26 cellular contexts compared by ENCODE assay signal in the genomic region with DNA sequence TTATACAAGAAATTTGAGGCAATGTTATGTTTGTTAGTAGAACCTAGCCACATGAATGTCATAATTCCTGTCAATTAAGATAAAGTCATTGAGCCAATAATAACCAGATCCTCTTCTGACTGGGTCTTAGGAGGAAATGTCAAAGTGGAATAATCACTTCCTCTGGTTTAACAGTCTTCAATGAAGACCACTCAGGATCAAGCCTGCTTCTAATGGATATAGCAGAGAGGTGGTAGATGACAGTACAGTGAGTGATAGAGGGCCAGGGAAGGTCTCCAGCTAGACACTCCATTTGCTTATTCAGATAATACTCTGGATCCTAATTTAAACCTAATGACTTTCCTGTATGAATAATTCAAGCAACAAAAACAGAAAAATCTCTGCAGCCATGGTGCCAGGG.
DNase-seq lines count a peak whose midpoint lies in the region; ATAC-seq, FAIRE-seq and TF ChIP-seq lines count a peak whose summit lies in the region.
"Had no signal": no experiment of that assay in that cellular context is flagged by ENCODE, and none has a peak within 500 bp of the region (broad histone marks: within the 10 kb centered on the region; RNA-seq: fewer than 3 reads in every experiment).

No MANE protein-coding gene starts in this region.

- H4K20me1 ChIP-seq in BLaER1 = no peaks in the 10 kb centered on the region
- no peaks in the 10 kb centered on the region for H4K20me1 ChIP-seq in BLaER1 treated with 17β-estradiol and CSF1 and Interleukin-3, amounts not matched to agents 10 nM and 100 nM
- no peaks in the 10 kb centered on the region for H4K20me1 ChIP-seq in endothelial cell of umbilical vein (replicated peaks; ENCODE audit: control insufficient read depth, extremely low read depth, insufficient read depth, low read length)

- no peak overlapping the region for H3K27ac ChIP-seq in BLaER1
- no peak overlapping the region for H3K27ac ChIP-seq in BLaER1 treated with 17β-estradiol and CSF1 and Interleukin-3, amounts not matched to agents 10 nM and 100 nM
- H3K27ac ChIP-seq in endothelial cell of umbilical vein (ENCODE audit: insufficient read depth, low read depth, low read length) = no peak overlapping the region

- no peak overlapping the region for H3K9ac ChIP-seq in BLaER1
- no peak overlapping the region for H3K9ac ChIP-seq in BLaER1 treated with 17β-estradiol and CSF1 and Interleukin-3, amounts not matched to agents 10 nM and 100 nM
- H3K9ac ChIP-seq in endothelial cell of umbilical vein (replicated peaks; ENCODE audit: extremely low read depth, insufficient read depth, low read length) = no peak overlapping the region

- H3K9me1 ChIP-seq in endothelial cell of umbilical vein (replicated peaks; ENCODE audit: control insufficient read depth, extremely low read depth, insufficient read depth, low read length) = no peaks in the 10 kb centered on the region

- peak; percentile 48 for FAIRE-seq in endothelial cell of umbilical vein (lab: Jason Lieb, UNC)
- FAIRE-seq: A204.1, G401.6, GM12891, GM19239 had no signal

- intact Hi-C loops in endothelial cell of umbilical vein (cut with micrococcal nuclease) = loop anchor here (10.0 kb wide), 1 partner anchor 555 kb away; no protein-coding TSS in a partner anchor

- H3K4me1 ChIP-seq in BLaER1 (peaks cover 12% of the 10 kb centered on the region), endothelial cell of umbilical vein (ENCODE audit: control insufficient read depth, extremely low read depth, insufficient read depth, low read length) (no peaks in the 10 kb centered on the region)
- peaks cover 0 to 10% (median 5%) of the 10 kb centered on the region in 10 experiments; a peak in 8 of 20 replicates for H3K4me1 ChIP-seq in BLaER1 treated with 17β-estradiol and CSF1 and Interleukin-3, amounts not matched to agents 10 nM and 100 nM
- H3K4me1 ChIP-seq: BE2C had no signal

- H3K4me2 ChIP-seq in BLaER1 (0 out of 2 replicates have a peak overlapping the region, but pooled peaks have one; percentile 15), endothelial cell of umbilical vein (ENCODE audit: insufficient read depth, low read length) (no peak overlapping the region)
- peak overlapping the region in 8 of 11 experiments; percentile 9 to 30 (median 18); a peak in 6 of 22 replicates for H3K4me2 ChIP-seq in BLaER1 treated with 17β-estradiol and CSF1 and Interleukin-3, amounts not matched to agents 10 nM and 100 nM

- DNase-seq in HT1080 (ENCODE audit: low read depth) (peak; percentile 66), endothelial cell of umbilical vein (ENCODE audit: low read depth, low spot score) (peak; percentile 9), HUDEP-2 (lab: John Stamatoyannopoulos, UW; ENCODE audit: unreplicated experiment in 76 of 76) (no peak), SIG-M5 treated with dmso at 0.1 percent for 504 hours (lab: John Stamatoyannopoulos, UW; ENCODE audit: unreplicated experiment) (no peak), NCI-H128 (lab: John Stamatoyannopoulos, UW; ENCODE audit: unreplicated experiment) (no peak)
- DNase-seq: 8988T; ACHN; BE2C; C1 segment of cervical spinal cord; CD4-positive, alpha-beta memory T cell; CD4-positive, CD25-positive, alpha-beta regulatory T cell; CD8-positive, alpha-beta memory T cell; COR-L47; DMS 273 treated with DMSO at 0.1 percent for 48 hours; DMS153; DMS53; DMS79; DND-41; GF-D8 had no signal

- H3K9me3 ChIP-seq in BLaER1 (peaks cover 9% of the 10 kb centered on the region; the same call in 1 of the 2 replicates), endothelial cell of umbilical vein (replicated peaks; ENCODE audit: control insufficient read depth, insufficient read depth, low read length) (no peaks in the 10 kb centered on the region)
- H3K9me3 ChIP-seq in BLaER1 treated with 17β-estradiol and CSF1 and Interleukin-3, amounts not matched to agents 10 nM and 100 nM (replicated peaks in 1 of 11) = peaks cover 0 to 26% (median 8%) of the 10 kb centered on the region in 11 experiments; a peak in 13 of 22 replicates
- H3K9me3 ChIP-seq: BE2C had no signal

- CTCF ChIA-PET in endothelial cell of umbilical vein (lab: Charles Lee) = no interaction called here

- H3K36me3 ChIP-seq in BLaER1 (no peaks in the 10 kb centered on the region), endothelial cell of umbilical vein (ENCODE audit: control insufficient read depth in 2 of 2, extremely low read depth in 1 of 2, insufficient read depth in 2 of 2, low read length in 2 of 2) (no peaks in the 10 kb centered on the region)
- H3K36me3 ChIP-seq in BLaER1 treated with 17β-estradiol and CSF1 and Interleukin-3, amounts not matched to agents 10 nM and 100 nM = no peaks in the 10 kb centered on the region
- H3K36me3 ChIP-seq: BE2C had no signal

- no peak for TF ChIP-seq POLR2A in endothelial cell of umbilical vein (IDR thresholded peaks at IDR 0.05; ENCODE audit: low read depth, low read length)

- no peaks in the 10 kb centered on the region for H3K79me2 ChIP-seq in endothelial cell of umbilical vein (ENCODE audit: control insufficient read depth, insufficient read depth, low read length)

- H2AFZ ChIP-seq in endothelial cell of umbilical vein (ENCODE audit: low read depth, low read length) = no peak overlapping the region

- no peak for ATAC-seq in GM19395 (IDR thresholded peaks at IDR 0.05; ENCODE audit: unreplicated experiment)

- POLR2A ChIA-PET in endothelial cell of umbilical vein (lab: Charles Lee) = no interaction called here

- no peak overlapping the region for H3K4me3 ChIP-seq in BLaER1
- no peak overlapping the region for H3K4me3 ChIP-seq in BLaER1 treated with 17β-estradiol and CSF1 and Interleukin-3, amounts not matched to agents 10 nM and 100 nM
- no peak overlapping the region for H3K4me3 ChIP-seq in endothelial cell of umbilical vein (replicated peaks in 1 of 3; ENCODE audit: insufficient read depth in 1 of 3, low read depth in 1 of 3, low read length in 3 of 3)

- dilution Hi-C loops in endothelial cell of umbilical vein (cut with MboI; ENCODE audit: extremely low pct_ligation_motif_present, low sequenced_read_pairs) = no loop called here

- H3K27me3 ChIP-seq in BLaER1 = no peaks in the 10 kb centered on the region
- no peaks in the 10 kb centered on the region for H3K27me3 ChIP-seq in BLaER1 treated with 17β-estradiol and CSF1 and Interleukin-3, amounts not matched to agents 10 nM and 100 nM
- H3K27me3 ChIP-seq in endothelial cell of umbilical vein (ENCODE audit: control insufficient read depth in 2 of 2, insufficient read depth in 2 of 2, low read length in 2 of 2) = no peaks in the 10 kb centered on the region
- H3K27me3 ChIP-seq: BE2C had no signal

- TF ChIP-seq CTCF in endothelial cell of umbilical vein (IDR thresholded peaks at IDR 0.05; ENCODE audit: extremely low read depth in 1 of 2, insufficient read depth in 1 of 2, low read depth in 1 of 2, low read length in 2 of 2) = no peak

- no TSS peak for BruUV-seq in endothelial cell of umbilical vein (replicated peaks; lab: Mats Ljungman, UMichigan)

TF ChIP-seq in endothelial cell of umbilical vein, 7 proteins besides CTCF, POLR2A, EP300 and RAD21:
- peak; percentile 88 for TF ChIP-seq GATA2 (IDR thresholded peaks at IDR 0.05; ENCODE audit: insufficient read depth, insufficient read length, low read depth, low read length)
- peak; percentile 78 for TF ChIP-seq FOS (IDR thresholded peaks at IDR 0.05; ENCODE audit: borderline replicate concordance, insufficient read depth, low read length)
- TF ChIP-seq POLR2AphosphoS5 (IDR thresholded peaks at IDR 0.05; ENCODE audit: insufficient read depth, low read depth, low read length) = peak; percentile 37
- TF ChIP-seq MYC (IDR thresholded peaks at IDR 0.05; ENCODE audit: low read depth, low read length) = no peak

Comparison
In these comparisons a context has a peak if more than half of its experiments do, and no peak if none do; other contexts are left out.
1. DNase-seq: peak in HT1080 (single experiment) and endothelial cell of umbilical vein (single experiment); none in HUDEP-2 (0 of 76), SIG-M5 treated with dmso at 0.1 percent for 504 hours (single experiment) and NCI-H128 (single experiment).